Comparison of ENCODE assay signal across 26 cellular contexts in genomic region chr5:57663466-57663865, GRCh38.
"Had no signal": no experiment of that assay in that cellular context is flagged by ENCODE, and none has a peak within 500 bp of the region (broad histone marks: within the 10 kb centered on the region; RNA-seq: fewer than 3 reads in every experiment).

No MANE protein-coding gene starts in this region.

- H3K4me3 Mint-ChIP-seq: activated CD4-positive, alpha-beta memory T cell treated with anti-CD3 and anti-CD28 coated beads for 36 hours; activated CD4-positive, alpha-beta T cell treated with anti-CD3 and anti-CD28 coated beads, Interleukin-2, amount 10 ng/mL, durations not matched to agents 7 days and 5 days; activated T-cell treated with anti-CD3 and anti-CD28 coated beads, Interleukin-2, amount 50 U/mL, for 4 hours; T-cell had no signal

- H3K36me3 Mint-ChIP-seq: activated CD4-positive, alpha-beta memory T cell treated with anti-CD3 and anti-CD28 coated beads for 36 hours; activated naive CD4-positive, alpha-beta T cell treated with anti-CD3 and anti-CD28 coated beads, Interleukin-2, amount 50 U/mL, for 72 hours; T-cell had no signal

- H3K36me3 ChIP-seq: SJSA1 had no signal

- H3K9me3 ChIP-seq: SJSA1 had no signal

- H3K27ac Mint-ChIP-seq: activated CD4-positive, alpha-beta memory T cell treated with anti-CD3 and anti-CD28 coated beads for 36 hours; activated CD4-positive, alpha-beta T cell treated with anti-CD3 and anti-CD28 coated beads, Interleukin-2, amount 10 ng/mL, durations not matched to agents 7 days and 5 days; activated naive CD4-positive, alpha-beta T cell treated with anti-CD3 and anti-CD28 coated beads, Interleukin-2, amount 50 U/mL, for 72 hours; T-cell had no signal

- H3K27ac ChIP-seq: KMS-11, SJSA1, VCaP had no signal

- H3K4me1 Mint-ChIP-seq: activated CD4-positive, alpha-beta T cell treated with anti-CD3 and anti-CD28 coated beads, Interleukin-2, amount 10 ng/mL, durations not matched to agents 7 days and 5 days; T-cell had no signal

- ATAC-seq: activated naive CD4-positive, alpha-beta T cell treated with anti-CD3 and anti-CD28 coated beads, Interleukin-2, amount 50 U/mL, for 72 hours; activated T-cell treated with anti-CD3 and anti-CD28 coated beads, Interleukin-2, amount 50 U/mL, for 4 hours; Panc1; T-cell had no signal

- H3K27me3 ChIP-seq: SJSA1 had no signal

- H3K4me3 ChIP-seq: SJSA1 had no signal

- DNase-seq: activated CD4-positive, alpha-beta memory T cell treated with anti-CD3 and anti-CD28 coated beads for 36 hours; activated CD4-positive, alpha-beta T cell treated with anti-CD3 and anti-CD28 coated beads, Interleukin-2, amount 10 ng/mL, durations not matched to agents 7 days and 5 days; activated CD4-positive, CD25-positive, alpha-beta regulatory T cell; activated CD8-positive, alpha-beta memory T cell treated with anti-CD3 and anti-CD28 coated beads for 24 hours; activated effector memory CD4-positive, alpha-beta T cell treated with anti-CD3 and anti-CD28 coated beads, Interleukin-2, amount 50 U/mL, for 16 hours; activated naive CD4-positive, alpha-beta T cell treated with Interleukin-2 at 50 U/mL for 16 hours; activated T-cell treated with anti-CD3 and anti-CD28 coated beads, Interleukin-2, amount 50 U/mL, for 4 hours; central memory CD4-positive, alpha-beta T cell; NCI-H1092; NCI-H1417 treated with DMSO at 0.1 percent for 48 hours; NCI-H1694; NCI-H2029; NCI-H2107; NCI-H2171 treated with DMSO at 0.1 percent for 48 hours; NCI-H226; NCI-H526; NCI-H82; OCI-M1; RPMI8226; SHP77; T-cell had no signal

- H3K4me1 ChIP-seq: SJSA1 had no signal

- H3K9me3 Mint-ChIP-seq: activated CD4-positive, alpha-beta memory T cell treated with anti-CD3 and anti-CD28 coated beads for 36 hours; activated naive CD4-positive, alpha-beta T cell treated with anti-CD3 and anti-CD28 coated beads, Interleukin-2, amount 50 U/mL, for 72 hours had no signal
